8 cellular contexts compared by ENCODE assay signal in the genomic region with DNA sequence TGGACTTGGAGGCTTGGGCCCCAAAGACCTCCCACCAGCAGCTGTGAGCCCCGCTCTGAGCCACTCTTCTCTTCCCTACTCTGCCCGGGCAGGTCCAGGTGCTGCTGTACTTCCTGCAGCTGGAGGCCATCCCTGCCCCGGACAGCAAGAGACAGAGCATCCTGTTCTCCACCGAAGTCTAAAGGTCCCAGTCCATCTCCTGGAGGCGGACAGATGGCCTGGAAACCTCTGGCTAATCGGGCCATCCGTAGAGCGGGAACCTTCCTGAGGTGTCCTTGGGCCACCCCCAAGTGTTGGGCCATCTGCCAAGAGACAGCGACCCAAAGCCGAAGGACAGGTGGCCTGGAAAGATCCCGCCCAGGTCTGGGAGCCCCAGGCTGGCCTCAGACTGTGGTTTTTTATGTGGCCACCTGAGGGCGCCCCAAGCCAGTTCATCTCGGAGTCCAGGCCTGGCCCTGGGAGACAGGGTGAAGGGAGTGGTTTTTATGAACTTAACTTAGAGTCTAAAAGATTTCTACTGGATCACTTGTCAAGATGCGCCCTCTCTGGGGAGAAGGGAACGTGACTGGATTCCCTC.
A peak's percentile ranks its signal among the peaks of the same experiment; 100 is the strongest.
DNase-seq lines count a peak whose midpoint lies in the region; ATAC-seq, FAIRE-seq and TF ChIP-seq lines count a peak whose summit lies in the region.

No MANE protein-coding gene starts in this region.

- H3K9ac ChIP-seq in Loucy (ENCODE audit: low read depth, low read length, poor library complexity, severe bottlenecking) (no peak overlapping the region), GM12878 (ENCODE audit: control insufficient read depth, insufficient read depth, low read length) (no peak overlapping the region)

- H3K36me3 ChIP-seq in Loucy (ENCODE audit: insufficient read depth, low read length) (peaks cover 28% of the 10 kb centered on the region; the same call in 1 of the 2 replicates), GM12878 (ENCODE audit: control insufficient read depth in 2 of 2, insufficient read depth in 2 of 2, low read length in 1 of 2) (no peaks in the 10 kb centered on the region; a peak in 2 of 4 replicates)

- POLR2A ChIA-PET in GM12878 (lab: Charles Lee), result no interaction called here

- TF ChIP-seq RAD21 in GM12878 (IDR thresholded peaks at IDR 0.05; ENCODE audit: insufficient read depth, low read depth, low read length), result peak; percentile 76

- BruUV-seq in GM12878 (replicated peaks; lab: Mats Ljungman, UMichigan), result no TSS peak

- H3K4me1 ChIP-seq in Loucy (ENCODE audit: insufficient read depth, low read length, poor library complexity, severe bottlenecking), result no peaks in the 10 kb centered on the region
- no peaks in the 10 kb centered on the region for H3K4me1 ChIP-seq in GM12878 (ENCODE audit: control insufficient read depth, insufficient read depth, low read length)

- no peaks in the 10 kb centered on the region for H4K20me1 ChIP-seq in Loucy (ENCODE audit: insufficient read depth, low read length, poor library complexity, severe bottlenecking)
- H4K20me1 ChIP-seq in GM12878 (ENCODE audit: control insufficient read depth, insufficient read depth), result no peaks in the 10 kb centered on the region

- H3K27ac Mint-ChIP-seq in T-helper 17 cell, result no peak overlapping the region

- H3K79me2 ChIP-seq in Loucy (ENCODE audit: insufficient read depth, low read length), result no peaks in the 10 kb centered on the region
- H3K79me2 ChIP-seq in GM12878 (ENCODE audit: control insufficient read depth, insufficient read depth, low read length), result no peaks in the 10 kb centered on the region

- no peak overlapping the region for H3K27ac ChIP-seq in GM12878 (ENCODE audit: control insufficient read depth, insufficient read depth)

- H3K4me3 ChIP-seq in Loucy (ENCODE audit: low read length, poor library complexity, severe bottlenecking) (no peak overlapping the region), GM12878 (no peak overlapping the region)

- no peaks in the 10 kb centered on the region for H3F3A ChIP-seq in Loucy (ENCODE audit: low read depth)

- H3K9me2 ChIP-seq in Loucy (replicated peaks; ENCODE audit: low read depth, low read length), result no peaks in the 10 kb centered on the region

- H3K27me3 Mint-ChIP-seq in T-helper 17 cell, result no peaks in the 10 kb centered on the region

- SMC1A ChIA-PET in GM12878 (lab: Charles Lee; ENCODE audit: uncharacterized antibody, unreplicated experiment), result no interaction called here

- DNase-seq in EH (ENCODE audit: low read depth) (peak; percentile 85), T-helper 17 cell (peak in 2 of 3 donors; percentile 43 to 45), GM12878 (ENCODE audit: low read depth, low spot score) (no peak), inferior parietal cortex (ENCODE audit: extremely low spot score) (peak; percentile 68)
- DNase-seq in stimulated activated CD4-positive, alpha-beta T cell treated with anti-CD3 and anti-CD28 coated beads, Interleukin-2, amount 100 ng/mL, for 4 hours (ENCODE audit: low read depth), result peak; percentile 15

- no peak overlapping the region for H2AFZ ChIP-seq in Loucy (ENCODE audit: low read length)
- no peak overlapping the region for H2AFZ ChIP-seq in GM12878 (ENCODE audit: control insufficient read depth, low read depth, low read length)

- intact Hi-C loops in GM12878 (cut with micrococcal nuclease; ENCODE audit: unreplicated experiment), result loop anchor here (2.0 to 10.0 kb wide), 2 partner anchors 71 to 219 kb away; no protein-coding TSS in a partner anchor

- TF ChIP-seq EP300 in GM12878 (IDR thresholded peaks at IDR 0.05; ENCODE audit: borderline replicate concordance in 1 of 2, control insufficient read depth in 1 of 2, low read depth in 2 of 2, low read length in 2 of 2), result no peak

- RAD21 ChIA-PET in GM12878 (lab: Charles Lee; ENCODE audit: unreplicated experiment), result interaction anchor here (2.3 kb wide), 1 partner anchor 70 kb away, joined by 11 read pairs; no protein-coding TSS in a partner anchor

- TF ChIP-seq POLR2A in GM12878 (IDR thresholded peaks at IDR 0.05; ENCODE audit: low read depth, low read length), result no peak

- no peaks in the 10 kb centered on the region for H3K27me3 ChIP-seq in Loucy (ENCODE audit: insufficient read depth, low read length, poor library complexity, severe bottlenecking)
- no peaks in the 10 kb centered on the region for H3K27me3 ChIP-seq in GM12878 (replicated peaks in 1 of 2; ENCODE audit: control insufficient read depth in 2 of 2, insufficient read depth in 2 of 2, low read length in 1 of 2)

- WGBS in GM12878 (ENCODE audit: insufficient coverage, insufficient replicate concordance, low lambda C conversion rate, missing lambda C conversion rate), result 47% methylated on average over 15 of the region's 15 CpGs

- H3K4me3 Mint-ChIP-seq in T-helper 17 cell, result no peak overlapping the region

- no peak overlapping the region for H3K4me2 ChIP-seq in Loucy (ENCODE audit: low read depth, low read length, poor library complexity, severe bottlenecking)
- no peak overlapping the region for H3K4me2 ChIP-seq in GM12878 (ENCODE audit: control insufficient read depth, insufficient read depth)

- CTCF ChIA-PET in GM12878 (lab: Yijun Ruan, JAX), result interaction anchor here (1.1 to 1.6 kb wide), 3 partner anchors 55 to 71 kb away, joined by 3 to 7 read pairs (median 6); no protein-coding TSS in a partner anchor

- FAIRE-seq in GM12878 (lab: Jason Lieb, UNC), result no peak

- peak; percentile 62 for TF ChIP-seq CTCF in Loucy (conservative IDR thresholded peaks at IDR 0.05; ENCODE audit: low read length)
- peak; percentile 56 to 62 (median 61); a peak in 5 of 6 replicates for TF ChIP-seq CTCF in GM12878 (IDR thresholded peaks at IDR 0.05 in 2 of 3, conservative IDR thresholded peaks at IDR 0.05 in 1 of 3; ENCODE audit: control insufficient read depth in 2 of 3, extremely low read depth in 1 of 3, insufficient read depth in 1 of 3, low read depth in 3 of 3, low read length in 3 of 3)

- H3K9me3 ChIP-seq in Loucy (ENCODE audit: insufficient read depth, low read depth, low read length) (no peaks in the 10 kb centered on the region), T-helper 17 cell (ENCODE audit: control insufficient read depth, low read length, poor library complexity, severe bottlenecking) (no peaks in the 10 kb centered on the region), GM12878 (replicated peaks; ENCODE audit: control insufficient read depth, insufficient read depth, low read length) (no peaks in the 10 kb centered on the region)

- peaks cover 7% of the 10 kb centered on the region for H3K4me1 Mint-ChIP-seq in T-helper 17 cell

- ATAC-seq in T-helper 17 cell (peak; percentile 42), GM12878 (peak; percentile 33; the same call in 1 of the 3 replicates), GM19455 (IDR thresholded peaks at IDR 0.05; ENCODE audit: unreplicated experiment) (no peak), HG02852 (IDR thresholded peaks at IDR 0.05; ENCODE audit: unreplicated experiment) (no peak)

- in situ Hi-C loops in GM12878 (cut with MboI), result no loop called here

- H3K36me3 Mint-ChIP-seq in T-helper 17 cell (ENCODE audit: low read depth), result no peaks in the 10 kb centered on the region

TF ChIP-seq in GM12878, 131 proteins besides CTCF, POLR2A, EP300 and RAD21:
- TF ChIP-seq, protein P1, sequence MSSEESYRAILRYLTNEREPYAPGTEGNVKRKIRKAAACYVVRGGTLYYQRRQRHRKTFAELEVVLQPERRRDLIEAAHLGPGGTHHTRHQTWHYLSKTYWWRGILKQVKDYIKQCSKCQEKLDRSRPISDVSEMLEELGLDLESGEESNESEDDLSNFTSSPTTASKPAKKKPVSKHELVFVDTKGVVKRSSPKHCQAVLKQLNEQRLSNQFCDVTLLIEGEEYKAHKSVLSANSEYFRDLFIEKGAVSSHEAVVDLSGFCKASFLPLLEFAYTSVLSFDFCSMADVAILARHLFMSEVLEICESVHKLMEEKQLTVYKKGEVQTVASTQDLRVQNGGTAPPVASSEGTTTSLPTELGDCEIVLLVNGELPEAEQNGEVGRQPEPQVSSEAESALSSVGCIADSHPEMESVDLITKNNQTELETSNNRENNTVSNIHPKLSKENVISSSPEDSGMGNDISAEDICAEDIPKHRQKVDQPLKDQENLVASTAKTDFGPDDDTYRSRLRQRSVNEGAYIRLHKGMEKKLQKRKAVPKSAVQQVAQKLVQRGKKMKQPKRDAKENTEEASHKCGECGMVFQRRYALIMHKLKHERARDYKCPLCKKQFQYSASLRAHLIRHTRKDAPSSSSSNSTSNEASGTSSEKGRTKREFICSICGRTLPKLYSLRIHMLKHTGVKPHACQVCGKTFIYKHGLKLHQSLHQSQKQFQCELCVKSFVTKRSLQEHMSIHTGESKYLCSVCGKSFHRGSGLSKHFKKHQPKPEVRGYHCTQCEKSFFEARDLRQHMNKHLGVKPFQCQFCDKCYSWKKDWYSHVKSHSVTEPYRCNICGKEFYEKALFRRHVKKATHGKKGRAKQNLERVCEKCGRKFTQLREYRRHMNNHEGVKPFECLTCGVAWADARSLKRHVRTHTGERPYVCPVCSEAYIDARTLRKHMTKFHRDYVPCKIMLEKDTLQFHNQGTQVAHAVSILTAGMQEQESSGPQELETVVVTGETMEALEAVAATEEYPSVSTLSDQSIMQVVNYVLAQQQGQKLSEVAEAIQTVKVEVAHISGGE (CRISPR knock-in tag; IDR thresholded peaks at IDR 0.05), result no peak
- TF ChIP-seq RUNX3 (IDR thresholded peaks at IDR 0.05; ENCODE audit: low read length), result peak; percentile 76
- no peak for TF ChIP-seq PML (IDR thresholded peaks at IDR 0.05; ENCODE audit: low read length)
- no peak for TF ChIP-seq TCF12 (IDR thresholded peaks at IDR 0.05; ENCODE audit: low read depth, low read length)
- TF ChIP-seq HCFC1 (IDR thresholded peaks at IDR 0.05; ENCODE audit: low read length), result no peak
- TF ChIP-seq ASH2L (IDR thresholded peaks at IDR 0.05; ENCODE audit: borderline replicate concordance, low read depth), result no peak
- no peak for TF ChIP-seq NR2C2 (IDR thresholded peaks at IDR 0.05; ENCODE audit: borderline replicate concordance, control insufficient read depth, insufficient read length, low read depth)
- no peak for TF ChIP-seq YBX1 (IDR thresholded peaks at IDR 0.05)
- no peak for TF ChIP-seq YY1 (IDR thresholded peaks at IDR 0.05; ENCODE audit: low read depth, low read length)
- no peak for TF ChIP-seq ZNF217 (IDR thresholded peaks at IDR 0.05)
- peak; percentile 50; the same call in 1 of the 2 replicates for TF ChIP-seq SMC3 (IDR thresholded peaks at IDR 0.05; ENCODE audit: borderline replicate concordance, low read length)
- TF ChIP-seq CREM (IDR thresholded peaks at IDR 0.05; ENCODE audit: low read depth), result no peak
- no peak for TF ChIP-seq WRNIP1 (IDR thresholded peaks at IDR 0.05; ENCODE audit: borderline replicate concordance, low read depth, low read length)
- no peak for TF ChIP-seq NRF1 (conservative IDR thresholded peaks at IDR 0.05; ENCODE audit: low read depth, low read length)
- no peak for TF ChIP-seq POU2F2 (IDR thresholded peaks at IDR 0.05; ENCODE audit: borderline replicate concordance, low read depth, low read length)

Comparison
In these comparisons a context has a peak if more than half of its experiments do, and no peak if none do; other contexts are left out.
1. ATAC-seq: peak in T-helper 17 cell (single experiment) and GM12878 (single experiment); none in GM19455 (single experiment) and HG02852 (single experiment).